20 cellular contexts compared by ENCODE assay signal in genomic region chr2:155895016-155895415, GRCh38.
"Had no signal": no experiment of that assay in that cellular context is flagged by ENCODE, and none has a peak within 500 bp of the region (broad histone marks: within the 10 kb centered on the region; RNA-seq: fewer than 3 reads in every experiment).

No MANE protein-coding gene starts in this region.

- H3K9me3 ChIP-seq: esophagus squamous epithelium, right atrium auricular region, thyroid gland had no signal

- ATAC-seq: activated CD4-positive, alpha-beta T cell treated with anti-CD3 and anti-CD28 coated beads for 36 hours; gastroesophageal sphincter; natural killer cell; stimulated activated naive B cell treated with anti-CD40 and anti-IgM and Interleukin-4, amounts not matched to agents 10 μg/mL and 1 μg/mL and 100 μg/mL, for 72 hours; T-helper 17 cell had no signal

- H3K36me3 ChIP-seq: esophagus squamous epithelium, gastroesophageal sphincter, left ventricle myocardium inferior, right atrium auricular region, thyroid gland, WERI-Rb-1 had no signal

- H3K27me3 ChIP-seq: esophagus squamous epithelium, gastroesophageal sphincter, right atrium auricular region, thyroid gland had no signal

- H3K4me1 ChIP-seq: esophagus squamous epithelium, gastroesophageal sphincter, left ventricle myocardium inferior, right atrium auricular region, thyroid gland had no signal

- H3K4me3 ChIP-seq: coronary artery, esophagus squamous epithelium, gastroesophageal sphincter, left ventricle myocardium inferior, right atrium auricular region, skin epidermis, thyroid gland had no signal

- H3K27ac ChIP-seq: coronary artery, esophagus squamous epithelium, gastroesophageal sphincter, left ventricle myocardium inferior, right atrium auricular region, skin epidermis, thyroid gland, WERI-Rb-1 had no signal

- DNase-seq: activated CD4-positive, alpha-beta memory T cell treated with anti-CD3 and anti-CD28 coated beads, Interleukin-2, amount 10 ng/mL, durations not matched to agents 7 days and 5 days; activated CD4-positive, alpha-beta T cell treated with anti-CD3 and anti-CD28 coated beads for 36 hours; activated naive CD4-positive, alpha-beta T cell treated with anti-CD3 and anti-CD28 coated beads, Interleukin-2, amount 10 ng/mL, durations not matched to agents 7 days and 5 days; activated T-cell treated with anti-CD3 and anti-CD28 coated beads, Interleukin-2, amount 50 U/mL, for 24 hours; effector CD4-positive, alpha-beta T cell; esophagus squamous epithelium; islet precursor cell; left ventricle myocardium inferior; natural killer cell; occipital lobe; stimulated activated CD4-positive, alpha-beta T cell treated with anti-CD3 and anti-CD28 coated beads, Interleukin-15, amount 100 ng/mL, for 24 hours; stimulated activated CD4-positive, alpha-beta T cell treated with anti-CD3 and anti-CD28 coated beads, Interleukin-4, amount 100 ng/mL, for 1 hour; stimulated activated naive B cell treated with anti-CD40 and anti-IgM and Interleukin-4, amounts not matched to agents 10 μg/mL and 1 μg/mL and 100 μg/mL, for 72 hours; T-helper 17 cell; thyroid gland; WERI-Rb-1 had no signal
